Comparison of ENCODE assay signal across 8 cellular contexts in the genomic region with DNA sequence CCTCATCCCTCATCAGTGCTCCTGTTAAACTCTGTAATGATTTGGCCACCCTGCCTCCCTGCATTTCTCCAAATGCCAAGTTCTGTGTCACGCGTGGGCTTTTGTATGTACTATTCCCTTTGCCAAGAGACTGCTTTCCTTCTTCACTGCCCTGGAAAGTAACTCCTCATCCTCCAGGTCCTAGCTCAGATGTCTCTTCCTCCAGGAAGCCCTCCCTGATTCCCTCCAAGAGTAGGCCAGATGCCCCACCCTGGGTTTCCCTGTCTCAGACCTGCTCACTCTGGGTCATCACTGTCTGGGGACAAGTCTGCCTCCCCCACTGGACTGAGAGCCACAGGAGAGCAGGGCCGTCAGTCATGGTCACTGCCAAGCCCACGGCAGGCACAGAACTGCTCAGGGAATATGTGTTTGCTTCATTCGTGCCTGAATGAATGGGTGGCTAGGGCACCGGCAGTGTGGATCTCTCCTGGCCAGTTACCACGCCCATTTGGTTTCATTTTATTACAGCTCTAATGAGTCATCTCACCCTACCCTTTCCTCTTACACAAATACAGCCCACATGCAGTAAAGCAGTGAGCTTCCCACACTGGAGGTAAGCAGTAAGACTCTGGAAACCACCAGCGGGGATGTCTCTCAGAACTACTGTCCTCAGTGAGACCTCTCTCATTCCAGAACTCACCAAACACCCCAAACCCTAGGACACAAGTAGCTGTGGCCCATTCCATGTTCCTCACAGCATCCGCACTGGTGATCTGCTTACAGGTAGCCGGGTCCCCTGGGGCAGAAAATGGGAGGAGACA. TPM values are rescaled to one million over a fixed set of nuclear protein-coding genes. Genes with fewer than 3 reads are reported as not detected.
DNase-seq lines count a peak whose midpoint lies in the region; ATAC-seq and TF ChIP-seq lines count a peak whose summit lies in the region.

No MANE protein-coding gene starts in this region.

- ATAC-seq in HG03439 (IDR thresholded peaks at IDR 0.05; ENCODE audit: unreplicated experiment) (peak; percentile 49), WTC11 (no peak)

- CTCF ChIA-PET in WTC11 (lab: Charles Lee): interaction anchor here (0.9 to 6.2 kb wide), 2 partner anchors 28 to 78 kb away, joined by 3 to 86 read pairs; partner anchors contain the start of gene SNRPD2

- peak overlapping the region; percentile 34 for H3K4me3 Mint-ChIP-seq in WTC11

- 0 out of 2 replicates have a peak, but pooled peaks cover 7% of the 10 kb centered on the region for H3K4me1 Mint-ChIP-seq in WTC11

- H3K27ac Mint-ChIP-seq in WTC11: peak overlapping the region; percentile 77

- peaks cover 37% of the 10 kb centered on the region for H3K36me3 Mint-ChIP-seq in WTC11

- H3K9me3 Mint-ChIP-seq in WTC11: peaks cover 1% of the 10 kb centered on the region

- H3K27me3 Mint-ChIP-seq in WTC11 (ENCODE audit: low read depth): no peaks in the 10 kb centered on the region

- POLR2A ChIA-PET in WTC11 (lab: Charles Lee): no interaction called here

- peak; percentile 87 for DNase-seq in GM10266 (ENCODE audit: extremely low spot score)
- DNase-seq in WTC11 (ENCODE audit: low spot score): no peak
- DNase-seq in fibroblast of gingiva (ENCODE audit: low read depth): peak; percentile 65
- DNase-seq in smooth muscle cell of the brain vasculature (ENCODE audit: low read depth, low spot score): peak; percentile 57
- DNase-seq in NCI-H1105 treated with DMSO at 0.1 percent for 48 hours (lab: John Stamatoyannopoulos, UW): no peak
- no peak for DNase-seq in germinal center (ENCODE audit: low spot score)
- no peak for DNase-seq in effector CD4-positive, alpha-beta T cell

- TF ChIP-seq CTCF in GM10266 (IDR thresholded peaks at IDR 0.05; ENCODE audit: control insufficient read depth, insufficient read depth, low read depth, missing control alignments) (no peak), WTC11 (IDR thresholded peaks at IDR 0.05) (no peak)

TF ChIP-seq in WTC11, 78 proteins besides CTCF, POLR2A, EP300 and RAD21:
- no peak for TF ChIP-seq FOXK1 (CRISPR knock-in tag; IDR thresholded peaks at IDR 0.05)
- no peak for TF ChIP-seq ZNF219 (CRISPR knock-in tag; IDR thresholded peaks at IDR 0.05; ENCODE audit: borderline replicate concordance)
- TF ChIP-seq GTF2I (CRISPR knock-in tag; conservative IDR thresholded peaks at IDR 0.05): no peak
- no peak for TF ChIP-seq ZBTB43 (CRISPR knock-in tag; IDR thresholded peaks at IDR 0.05)
- no peak for TF ChIP-seq CBFB (CRISPR knock-in tag; IDR thresholded peaks at IDR 0.05; ENCODE audit: low read depth)
- TF ChIP-seq USF1 (CRISPR knock-in tag; IDR thresholded peaks at IDR 0.05): no peak
- no peak for TF ChIP-seq PRDM15 (CRISPR knock-in tag; IDR thresholded peaks at IDR 0.05)
- no peak for TF ChIP-seq FOXJ3 (CRISPR knock-in tag; IDR thresholded peaks at IDR 0.05; ENCODE audit: borderline replicate concordance)
- no peak for TF ChIP-seq HMGA2 (CRISPR knock-in tag; IDR thresholded peaks at IDR 0.05)
- no peak for TF ChIP-seq ZNF263 (CRISPR knock-in tag; IDR thresholded peaks at IDR 0.05; ENCODE audit: low read depth)
- no peak for TF ChIP-seq OVOL2 (CRISPR knock-in tag; IDR thresholded peaks at IDR 0.05; ENCODE audit: borderline replicate concordance)
- TF ChIP-seq SP1 (CRISPR knock-in tag; conservative IDR thresholded peaks at IDR 0.05): no peak

RNA-seq across cellular contexts. Expression of gene GPR4, which starts 12.1 kb away (rescaled TPM):
- 0.11 to 0.48 TPM (median 0.44 TPM) in 3 replicates for total RNA-seq in WTC11 (2021)

RNA-seq across cellular contexts. Expression of gene EML2, which starts 25.1 kb away (rescaled TPM):
- 51.5 to 63.3 TPM (median 62.5 TPM) in 3 replicates for total RNA-seq in WTC11 (2021)

RNA-seq across cellular contexts. Expression of gene OPA3, which starts 29.5 kb away (rescaled TPM):
- total RNA-seq in WTC11 (2021): 10.1 to 16.1 TPM (median 14.9 TPM) in 3 replicates

RNA-seq across cellular contexts. Expression of gene GIPR, which starts 53.9 kb away (rescaled TPM):
- total RNA-seq in WTC11 (2021): 1.6 to 1.8 TPM (median 1.7 TPM) in 3 replicates

Comparison
In these comparisons a context has a peak if more than half of its experiments do, and no peak if none do; other contexts are left out.
1. DNase-seq: peak in GM10266 (single experiment), fibroblast of gingiva (single experiment) and smooth muscle cell of the brain vasculature (single experiment); none in WTC11 (single experiment), NCI-H1105 treated with DMSO at 0.1 percent for 48 hours (single experiment), germinal center (single experiment) and effector CD4-positive, alpha-beta T cell (single experiment).